Comparison of ENCODE assay signal across 15 cellular contexts in the genomic region with DNA sequence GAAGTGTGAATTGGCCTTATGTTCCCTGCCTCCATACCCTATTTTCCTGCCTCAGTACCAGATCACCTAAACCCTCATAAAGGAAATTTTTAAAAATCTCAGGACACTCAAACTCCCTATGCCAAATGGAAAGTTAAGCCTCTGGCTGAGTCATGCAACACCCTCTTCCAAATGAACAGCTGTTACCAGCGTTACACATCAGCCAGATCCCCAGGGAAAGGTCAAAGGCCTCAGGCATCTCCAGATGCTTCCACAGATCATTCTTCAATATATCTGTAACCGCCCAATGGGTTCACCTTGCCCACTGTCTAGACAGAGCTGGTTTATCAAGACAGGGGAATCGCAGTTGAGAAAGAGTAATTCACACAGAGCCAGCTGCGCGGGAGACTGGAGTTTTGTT. TPM values are rescaled to one million over a fixed set of nuclear protein-coding genes. Genes with fewer than 3 reads are reported as not detected.
DNase-seq lines count a peak whose midpoint lies in the region; ATAC-seq, FAIRE-seq and TF ChIP-seq lines count a peak whose summit lies in the region.
"Had no signal": no experiment of that assay in that cellular context is flagged by ENCODE, and none has a peak within 500 bp of the region (broad histone marks: within the 10 kb centered on the region; RNA-seq: fewer than 3 reads in every experiment).

No MANE protein-coding gene starts in this region.

- H3K4me1 ChIP-seq in K562 (replicated peaks in 1 of 2; ENCODE audit: control insufficient read depth in 2 of 2, insufficient read depth in 2 of 2, low read length in 2 of 2) (peaks cover 4 to 8% of the 10 kb centered on the region in 2 experiments; a peak in 3 of 5 replicates), heart left ventricle (no peaks in the 10 kb centered on the region)
- H3K4me1 ChIP-seq: ascending aorta had no signal

- DNase-seq in GM03348 (ENCODE audit: low spot score) (peak; percentile 40), K562 (ENCODE audit: extremely low read depth in 1 of 4, low spot score in 3 of 4) (no peak), heart left ventricle (peak in 1 of 5 donors; percentile 56), skeletal muscle cell (ENCODE audit: low read depth) (peak; percentile 58), HUDEP-2 (lab: John Stamatoyannopoulos, UW; ENCODE audit: unreplicated experiment in 76 of 76) (no peak), GM12892 (ENCODE audit: insufficient read length) (no peak), COLO668 (lab: John Stamatoyannopoulos, UW; ENCODE audit: unreplicated experiment) (no peak)
- DNase-seq: activated CD4-positive, alpha-beta T cell treated with anti-CD3 and anti-CD28 coated beads, Interleukin-2, amount 10 ng/mL, durations not matched to agents 24 days and 14 days; activated T-cell treated with anti-CD3 and anti-CD28 coated beads, Interleukin-2, amount 50 U/mL, for 48 hours; CD8-positive, alpha-beta memory T cell; midbrain; NCI-H2029 treated with DMSO at 0.1 percent for 48 hours had no signal

- H3K27me3 ChIP-seq in K562 (ENCODE audit: control insufficient read depth in 2 of 2, insufficient read depth in 2 of 2, low read length in 2 of 2) (peaks cover 0 to 5% of the 10 kb centered on the region in 2 experiments; a peak in 1 of 5 replicates), heart left ventricle (no peaks in the 10 kb centered on the region)
- H3K27me3 ChIP-seq: ascending aorta had no signal

- no peak overlapping the region for H3K27ac ChIP-seq in K562 (ENCODE audit: extremely low read depth, low read depth, low read length)
- peak overlapping the region in 8 of 12 donors; percentile 21 to 78 (median 53) for H3K27ac ChIP-seq in heart left ventricle
- H3K27ac ChIP-seq: ascending aorta had no signal

- POLR2A ChIA-PET in K562 (lab: Yijun Ruan, JAX), result interaction anchor here (1.1 kb wide), 1 partner anchor 23 kb away, joined by 4 read pairs; no protein-coding TSS in a partner anchor

- CTCF ChIA-PET in K562 (lab: Yijun Ruan, JAX; ENCODE audit: low intra/inter-chr PET ratio), result no interaction called here

- no peak for TF ChIP-seq POLR2A in K562 (conservative IDR thresholded peaks at IDR 0.05)
- TF ChIP-seq POLR2A in heart left ventricle (IDR thresholded peaks at IDR 0.05), result no peak
- no peak for TF ChIP-seq POLR2A in GM12892 (IDR thresholded peaks at IDR 0.05; ENCODE audit: low read depth, low read length)

- in situ Hi-C loops in K562 (cut with MboI), result loop anchor here (25.0 kb wide), 1 partner anchor 262 kb away; no protein-coding TSS in a partner anchor

- no peak for TF ChIP-seq RAD21 in K562 (CRISPR knock-in tag; conservative IDR thresholded peaks at IDR 0.05 in 1 of 2, IDR thresholded peaks at IDR 0.05 in 1 of 2)

- FAIRE-seq in K562 (lab: Jason Lieb, UNC) (no peak), GM12892 (lab: Jason Lieb, UNC) (no peak)
- FAIRE-seq: endometrium had no signal

- H3K4me3 ChIP-seq in K562, result no peak overlapping the region
- peak overlapping the region in 6 of 12 donors; percentile 5 to 50 (median 40) for H3K4me3 ChIP-seq in heart left ventricle
- no peak overlapping the region for H3K4me3 ChIP-seq in skeletal muscle cell (ENCODE audit: low read depth, low read length)

- H3K9ac ChIP-seq in K562 (ENCODE audit: insufficient read depth in 1 of 2, low read depth in 2 of 2, low read length in 2 of 2), result no peak overlapping the region

- H4K20me1 ChIP-seq in K562 (replicated peaks; ENCODE audit: control insufficient read depth, insufficient read depth, low read length), result no peaks in the 10 kb centered on the region

- no peaks in the 10 kb centered on the region for H3K79me2 ChIP-seq in K562 (ENCODE audit: control insufficient read depth, insufficient read depth, low read length)

- peak overlapping the region; percentile 94; the same call in 1 of the 2 replicates for H2AFZ ChIP-seq in K562 (ENCODE audit: low read depth, low read length)

- H3K9me1 ChIP-seq in K562 (ENCODE audit: control insufficient read depth, insufficient read depth, low read length), result no peaks in the 10 kb centered on the region

- no TSS peak for BruUV-seq in K562 (replicated peaks; lab: Mats Ljungman, UMichigan)

- TF ChIP-seq CTCF in K562 (IDR thresholded peaks at IDR 0.05 in 2 of 3, conservative IDR thresholded peaks at IDR 0.05 in 1 of 3; ENCODE audit: insufficient read depth in 2 of 3, low read depth in 1 of 3, low read length in 3 of 3) (no peak), heart left ventricle (IDR thresholded peaks at IDR 0.05) (no peak)

- 80% methylated on average over 5 of the region's 5 CpGs for WGBS in K562 (ENCODE audit: insufficient coverage, low coverage, missing lambda C conversion rate)
- WGBS in heart left ventricle, 4 donors, result 73 to 86% (median 81%) methylated on average over 5 of the region's 5 CpGs

- intact Hi-C loops in K562 (cut with micrococcal nuclease) (no loop called here), heart left ventricle (cut with DNase I) (no loop called here)

- H3K36me3 ChIP-seq in K562 (ENCODE audit: control insufficient read depth, insufficient read depth, low read length) (no peaks in the 10 kb centered on the region), heart left ventricle (no peaks in the 10 kb centered on the region)
- H3K36me3 ChIP-seq: ascending aorta had no signal

- no peaks in the 10 kb centered on the region for H3K9me3 ChIP-seq in K562 (replicated peaks; ENCODE audit: control insufficient read depth, insufficient read depth, low read depth, low read length)
- H3K9me3 ChIP-seq in heart left ventricle, result no peaks in the 10 kb centered on the region
- H3K9me3 ChIP-seq: ascending aorta had no signal

- TF ChIP-seq EP300 in K562 (IDR thresholded peaks at IDR 0.05; ENCODE audit: low read length), result no peak

- no peak overlapping the region for H3K4me2 ChIP-seq in K562 (ENCODE audit: insufficient read depth, low read length)

- no peak for ATAC-seq in K562
- ATAC-seq in heart left ventricle, result peak; percentile 50 to 85 (median 69)
- ATAC-seq in HG03520 (IDR thresholded peaks at IDR 0.05; ENCODE audit: unreplicated experiment), result no peak

RNA-seq across cellular contexts. Expression of a gene that starts 29.0 kb away (rescaled TPM):
- total RNA-seq in K562 (2011; cell fraction: chromatin; rRNA removed; ENCODE audit: low replicate concordance), result 57.4 and 121 TPM in 2 replicates
- total RNA-seq in K562 (2011; cell fraction: nucleolus; rRNA removed), result 24.3 and 35.9 TPM in 2 replicates
- 43.2 and 49.7 TPM in 2 replicates for total RNA-seq in K562 (2011; cell fraction: nucleoplasm; rRNA removed)
- 15.6 and 19.7 TPM in 2 replicates for total RNA-seq in K562 (2014; rRNA removed)
- total RNA-seq in K562 (2014; rRNA removed; fragmentation: Illumina TruSeq; extraction: Trizol), result 22.3 and 22.4 TPM in 2 replicates
- total RNA-seq in K562 (2015; rRNA removed; fragmentation: Illumina TruSeq; extraction: Trizol), result 15.8 and 16.9 TPM in 2 replicates
- 18.0 and 18.2 TPM in 2 replicates for total RNA-seq in K562 (2021)
- 21.3 and 29.6 TPM in 2 replicates for polyA plus RNA-seq in K562 (2011; rRNA removed)
- polyA plus RNA-seq in K562 (2011; cell fraction: cytosol; rRNA removed), result 6.6 and 16.0 TPM in 2 replicates
- polyA plus RNA-seq in K562 (2011; cell fraction: nucleus; rRNA removed), result 13.6 and 19.8 TPM in 2 replicates
- polyA plus RNA-seq in K562 (2012), result 13.7 and 23.1 TPM in 2 replicates
- polyA plus RNA-seq in K562 (2014; fragmentation: Illumina TruSeq; extraction: Trizol), result 18.0 and 21.0 TPM in 2 replicates
- polyA plus RNA-seq in K562 (2014; fragmentation: Nextera tagmentation; extraction: Ambion mirVana), result 1 to 10 TPM; 6.2 to 6.8 TPM
- polyA plus RNA-seq in K562 (2014; rRNA removed), result 20.6 and 21.1 TPM in 2 replicates
- 47.5 and 52.1 TPM in 2 replicates for polyA minus RNA-seq in K562 (2011; rRNA and poly(A)+ RNA removed)
- 14.6 and 15.5 TPM in 2 replicates for polyA minus RNA-seq in K562 (2011; cell fraction: cytosol; rRNA and poly(A)+ RNA removed)
- 24.6 and 42.8 TPM in 2 replicates for polyA minus RNA-seq in K562 (2011; cell fraction: nucleus; rRNA and poly(A)+ RNA removed)
- total RNA-seq in heart left ventricle, result 1 to 10 TPM in 3 of 9 donors, under 1 TPM in 6; 0.19 to 7.6 (median 0.76) TPM
- under 1 TPM; 0.28 to 0.57 TPM for polyA plus RNA-seq in heart left ventricle
- polyA plus RNA-seq in GM12892 (2012; ENCODE audit: missing spikeins), result 26.4 TPM

RNA-seq across cellular contexts. Expression of a gene that starts 38.8 kb away (rescaled TPM):
- total RNA-seq in K562 (2011; cell fraction: chromatin; rRNA removed; ENCODE audit: low replicate concordance), result 37.9 and 110 TPM in 2 replicates
- total RNA-seq in K562 (2011; cell fraction: nucleolus; rRNA removed), result 25.9 and 27.2 TPM in 2 replicates
- total RNA-seq in K562 (2011; cell fraction: nucleoplasm; rRNA removed), result 43.5 and 65.2 TPM in 2 replicates
- 30.4 and 32.7 TPM in 2 replicates for total RNA-seq in K562 (2014; rRNA removed)
- total RNA-seq in K562 (2014; rRNA removed; fragmentation: Illumina TruSeq; extraction: Trizol), result 74.6 and 84.8 TPM in 2 replicates
- 66.2 and 69.9 TPM in 2 replicates for total RNA-seq in K562 (2015; rRNA removed; fragmentation: Illumina TruSeq; extraction: Trizol)
- total RNA-seq in K562 (2021), result 84.4 and 87.3 TPM in 2 replicates
- 40.2 and 53.3 TPM in 2 replicates for polyA plus RNA-seq in K562 (2011; rRNA removed)
- 11.4 and 16.9 TPM in 2 replicates for polyA plus RNA-seq in K562 (2011; cell fraction: cytosol; rRNA removed)
- polyA plus RNA-seq in K562 (2011; cell fraction: nucleus; rRNA removed), result 12.0 and 21.6 TPM in 2 replicates
- polyA plus RNA-seq in K562 (2012), result 58.4 and 83.6 TPM in 2 replicates
- polyA plus RNA-seq in K562 (2014; fragmentation: Illumina TruSeq; extraction: Trizol), result 48.6 and 57.4 TPM in 2 replicates
- polyA plus RNA-seq in K562 (2014; fragmentation: Nextera tagmentation; extraction: Ambion mirVana), result 100 to 1,000 TPM in 1 of 2 experiments, 10 to 100 TPM in 1; 90.4 to 131 TPM
- polyA plus RNA-seq in K562 (2014; rRNA removed), result 35.0 and 42.5 TPM in 2 replicates
- 82.5 and 93.0 TPM in 2 replicates for polyA minus RNA-seq in K562 (2011; rRNA and poly(A)+ RNA removed)
- 42.1 and 43.0 TPM in 2 replicates for polyA minus RNA-seq in K562 (2011; cell fraction: cytosol; rRNA and poly(A)+ RNA removed)
- polyA minus RNA-seq in K562 (2011; cell fraction: nucleus; rRNA and poly(A)+ RNA removed), result 39.7 and 71.0 TPM in 2 replicates
- 100 to 1,000 TPM in 2 of 9 donors, 10 to 100 TPM in 7; 49.1 to 118 (median 88.7) TPM for total RNA-seq in heart left ventricle
- polyA plus RNA-seq in heart left ventricle, result 10 to 100 TPM; 16.7 to 53.0 TPM
- 47.7 TPM for polyA plus RNA-seq in GM12892 (2012; ENCODE audit: missing spikeins)

RNA-seq across cellular contexts. Expression of a gene that starts 39.2 kb away (rescaled TPM):
- 49.0 and 106 TPM in 2 replicates for total RNA-seq in K562 (2011; cell fraction: chromatin; rRNA removed; ENCODE audit: low replicate concordance)
- total RNA-seq in K562 (2011; cell fraction: nucleolus; rRNA removed), result 32.9 and 41.1 TPM in 2 replicates
- total RNA-seq in K562 (2011; cell fraction: nucleoplasm; rRNA removed), result 60.8 and 87.6 TPM in 2 replicates
- total RNA-seq in K562 (2014; rRNA removed) (37.4 and 40.0 TPM in 2 replicates), K562 (2014; rRNA removed; fragmentation: Illumina TruSeq; extraction: Trizol) (49.0 and 54.6 TPM in 2 replicates), K562 (2015; rRNA removed; fragmentation: Illumina TruSeq; extraction: Trizol) (47.0 TPM in 2 replicates), K562 (2021) (36.1 and 39.6 TPM in 2 replicates), heart left ventricle (1 to 10 TPM; 1.3 to 4.3 (median 2.5) TPM)
- polyA plus RNA-seq in K562 (2011; rRNA removed) (62.2 and 69.2 TPM in 2 replicates), K562 (2014; fragmentation: Illumina TruSeq; extraction: Trizol) (47.4 and 50.4 TPM in 2 replicates), K562 (2014; fragmentation: Nextera tagmentation; extraction: Ambion mirVana) (10 to 100 TPM; 18.7 to 28.5 TPM), K562 (2014; rRNA removed) (71.4 and 72.4 TPM in 2 replicates), heart left ventricle (1 to 10 TPM; 1.4 to 3.2 TPM)
- polyA plus RNA-seq in K562 (2011; cell fraction: cytosol; rRNA removed), result 30.3 and 45.4 TPM in 2 replicates
- 36.3 and 39.7 TPM in 2 replicates for polyA plus RNA-seq in K562 (2011; cell fraction: nucleus; rRNA removed)
- 33.8 and 39.9 TPM in 2 replicates for polyA plus RNA-seq in K562 (2012)
- 21.1 and 25.1 TPM in 2 replicates for polyA minus RNA-seq in K562 (2011; rRNA and poly(A)+ RNA removed)
- polyA minus RNA-seq in K562 (2011; cell fraction: cytosol; rRNA and poly(A)+ RNA removed), result 13.4 and 17.7 TPM in 2 replicates
- polyA minus RNA-seq in K562 (2011; cell fraction: nucleus; rRNA and poly(A)+ RNA removed), result 24.2 and 35.8 TPM in 2 replicates
- polyA plus RNA-seq in GM12892 (2012; ENCODE audit: missing spikeins), result 39.8 TPM
- total RNA-seq: ascending aorta had no signal

Comparison
In these comparisons a context has a peak if more than half of its experiments do, and no peak if none do; other contexts are left out.
1. DNase-seq: peak in GM03348 (single experiment) and skeletal muscle cell (single experiment); none in K562 (0 of 4), HUDEP-2 (0 of 76), GM12892 (single experiment) and COLO668 (single experiment).
2. ATAC-seq: peak in heart left ventricle (4 of 4); none in K562 (single experiment) and HG03520 (single experiment).
3. RNA of a gene that starts 39.2 kb away (total RNA-seq): 32.9 to 106 TPM in K562; 1.3 to 4.3 TPM in heart left ventricle; every median in the first group is over 4 times any median in the second.